ENCODE assay signal across 24 cellular contexts in genomic region chr1:91958926-91959325, GRCh38. TPM values are rescaled to one million over a fixed set of nuclear protein-coding genes. Genes with fewer than 3 reads are reported as not detected.
"Had no signal": no experiment of that assay in that cellular context is flagged by ENCODE, and none has a peak within 500 bp of the region (broad histone marks: within the 10 kb centered on the region; RNA-seq: fewer than 3 reads in every experiment).

No MANE protein-coding gene starts in this region.

- H3K4me1 ChIP-seq: Peyer's patch, SJCRH30 had no signal

- H3K4me3 ChIP-seq: Peyer's patch, SJCRH30 had no signal

- H3K27me3 ChIP-seq: Peyer's patch, SJCRH30 had no signal

- H3K36me3 ChIP-seq: Peyer's patch, SJCRH30 had no signal

- H3K9ac ChIP-seq: KMS-11 had no signal

- ATAC-seq: Right ventricle myocardium inferior, SK-N-SH treated with all-trans-retinoic acid at 6 μM for 48 hours had no signal

- H3K9me3 ChIP-seq: Peyer's patch, SJCRH30 had no signal

- H3K27ac ChIP-seq: KMS-11, Peyer's patch, SJCRH30 had no signal

- H3K4me2 ChIP-seq: KMS-11 had no signal

- DNase-seq: IMR-90, Kasumi-1, NCI-H1092, NCI-H1105 treated with DMSO at 0.1 percent for 48 hours, NCI-H1417 treated with DMSO at 0.1 percent for 48 hours, NCI-H146, NCI-H1694 treated with DMSO at 0.1 percent for 48 hours, NCI-H1930, NCI-H2081, NCI-H2107, NCI-H2227 treated with DMSO at 0.1 percent for 48 hours, NCI-H524, NCI-H526 treated with DMSO at 0.1 percent for 48 hours, NCI-H774, Peyer's patch, SHP77 treated with DMSO at 0.1 percent for 48 hours, SJCRH30 had no signal

RNA-seq across cellular contexts. Expression of gene BRDT, which starts 9.7 kb away (rescaled TPM):
- total RNA-seq: HT-29, IMR-90, MCF 10A, NCI-H460, Peyer's patch, Right ventricle myocardium inferior, RPMI7951, SJCRH30 had no signal
- polyA plus RNA-seq: IMR-90 had no signal
